17 cellular contexts compared by ENCODE assay signal in genomic region chr4:156472624-156473023, GRCh38.
DNase-seq lines count a peak whose midpoint lies in the region; ATAC-seq and TF ChIP-seq lines count a peak whose summit lies in the region.
"Had no signal": no experiment of that assay in that cellular context is flagged by ENCODE, and none has a peak within 500 bp of the region (broad histone marks: within the 10 kb centered on the region; RNA-seq: fewer than 3 reads in every experiment).

No MANE protein-coding gene starts in this region.

- H3F3A ChIP-seq in GM23248 (ENCODE audit: insufficient read depth), result peaks cover 16% of the 10 kb centered on the region

- no peaks in the 10 kb centered on the region for H3K9me3 ChIP-seq in GM23248 (ENCODE audit: low read depth)
- H3K9me3 ChIP-seq in SJCRH30 (replicated peaks), result no peaks in the 10 kb centered on the region
- H3K9me3 ChIP-seq in adrenal gland (replicated peaks in 1 of 3), result no peaks in the 10 kb centered on the region
- H3K9me3 ChIP-seq in endodermal cell (ENCODE audit: control insufficient read depth, low read length), result no peaks in the 10 kb centered on the region

- H3K4me3 ChIP-seq in GM23248 (no peak overlapping the region), SJCRH30 (no peak overlapping the region), adrenal gland (no peak overlapping the region), endodermal cell (ENCODE audit: low read length) (no peak overlapping the region)

- no peaks in the 10 kb centered on the region for H3K4me1 Mint-ChIP-seq in endodermal cell
- H3K4me1 Mint-ChIP-seq: CD14-positive monocyte had no signal

- ATAC-seq in GM18511 (IDR thresholded peaks at IDR 0.05; ENCODE audit: unreplicated experiment) (peak; percentile 25), GM19463 (IDR thresholded peaks at IDR 0.05; ENCODE audit: unreplicated experiment) (no peak)

- no peaks in the 10 kb centered on the region for H3K36me3 Mint-ChIP-seq in endodermal cell (ENCODE audit: low read depth)
- H3K36me3 Mint-ChIP-seq: CD14-positive monocyte had no signal

- peak overlapping the region; percentile 60 for H2AFZ ChIP-seq in GM23248

- H3K27me3 ChIP-seq in GM23248 (replicated peaks; ENCODE audit: insufficient read depth) (no peaks in the 10 kb centered on the region), SJCRH30 (no peaks in the 10 kb centered on the region), adrenal gland (no peaks in the 10 kb centered on the region), endodermal cell (ENCODE audit: control insufficient read depth, insufficient read depth, low read length, poor library complexity, severe bottlenecking) (no peaks in the 10 kb centered on the region)

- no peak overlapping the region for H3K4me2 ChIP-seq in GM23248 (ENCODE audit: unreplicated experiment)

- H3K79me2 ChIP-seq in GM23248 (ENCODE audit: insufficient read depth), result no peaks in the 10 kb centered on the region

- H3K27me3 Mint-ChIP-seq in endodermal cell (ENCODE audit: insufficient read depth), result no peaks in the 10 kb centered on the region

- H3K9me2 ChIP-seq in GM23248 (ENCODE audit: insufficient read depth), result no peaks in the 10 kb centered on the region

- in situ Hi-C loops in GM23248 (cut with MboI), result loop anchor here (25.0 kb wide), 1 partner anchor 1490 kb away; no protein-coding TSS in a partner anchor

- H3K27ac ChIP-seq in GM23248 (no peak overlapping the region), SJCRH30 (peak overlapping the region; percentile 25; the same call in 1 of the 2 replicates), adrenal gland (no peak overlapping the region), endodermal cell (ENCODE audit: low read depth, low read length) (no peak overlapping the region)

- no peak overlapping the region for H3K4me3 Mint-ChIP-seq in endodermal cell
- H3K4me3 Mint-ChIP-seq: CD14-positive monocyte, H9 had no signal

- no peak overlapping the region for H3K27ac Mint-ChIP-seq in endodermal cell
- H3K27ac Mint-ChIP-seq: H9 had no signal

- WGBS in GM23248 (ENCODE audit: low coverage in 1 of 2, low lambda C conversion rate in 2 of 2, missing lambda C conversion rate in 2 of 2), 2 experiments, result 12 to 25% methylated on average over 1 of the region's 1 CpG
- WGBS in adrenal gland, 4 donors, result 46 to 54% (median 53%) methylated on average over 1 of the region's 1 CpG
- WGBS in endodermal cell (ENCODE audit: insufficient coverage in 1 of 2, insufficient read length in 1 of 2), 2 experiments, result 80% methylated on average over 1 of the region's 1 CpG; no CpG with 5 or more reads in 1 of the 2 experiments

- no peak for TF ChIP-seq POLR2A in adrenal gland (IDR thresholded peaks at IDR 0.05)

- H3K4me1 ChIP-seq in GM23248 (ENCODE audit: insufficient read depth), result peaks cover 30% of the 10 kb centered on the region
- peaks cover 13% of the 10 kb centered on the region for H3K4me1 ChIP-seq in SJCRH30
- H3K4me1 ChIP-seq in adrenal gland (replicated peaks in 1 of 2), result no peaks in the 10 kb centered on the region
- no peaks in the 10 kb centered on the region for H3K4me1 ChIP-seq in endodermal cell (ENCODE audit: control insufficient read depth, insufficient read depth, low read length)

- H3K9me3 Mint-ChIP-seq in endodermal cell, result no peaks in the 10 kb centered on the region
- H3K9me3 Mint-ChIP-seq: CD14-positive monocyte, H9 had no signal

- H3K9ac ChIP-seq in GM23248, result no peak overlapping the region
- no peak overlapping the region for H3K9ac ChIP-seq in endodermal cell (ENCODE audit: extremely low read depth, low read length, poor library complexity, severe bottlenecking)

- intact Hi-C loops in adrenal gland (cut with DNase I), result no loop called here

- no peaks in the 10 kb centered on the region for H4K20me1 ChIP-seq in GM23248 (ENCODE audit: insufficient read depth)

- TF ChIP-seq CTCF in adrenal gland (IDR thresholded peaks at IDR 0.05), result no peak
- TF ChIP-seq CTCF in endodermal cell (conservative IDR thresholded peaks at IDR 0.05), result no peak

- DNase-seq in GM23248, result no peak
- peak in 1 of 2 experiments; percentile 17 for DNase-seq in SJCRH30
- peak; percentile 66 for DNase-seq in retina
- DNase-seq in adrenal gland, result no peak
- no peak for DNase-seq in endodermal cell
- DNase-seq: DMS79; H9; NCI-H1105; NCI-H2081; NCI-H446 treated with DMSO at 0.1 percent for 48 hours; NCI-H69; NK-92 treated with Interleukin-12 subunit alpha and Interleukin-12 subunit beta, amount 100 ng/mL, for 24 hours; OCI-M1; SHP77 had no signal

- H3K36me3 ChIP-seq in GM23248 (ENCODE audit: low read depth), result no peaks in the 10 kb centered on the region
- no peaks in the 10 kb centered on the region for H3K36me3 ChIP-seq in SJCRH30
- no peaks in the 10 kb centered on the region for H3K36me3 ChIP-seq in adrenal gland (replicated peaks in 1 of 2)
- H3K36me3 ChIP-seq in endodermal cell (ENCODE audit: control insufficient read depth, insufficient read depth, low read length), result no peaks in the 10 kb centered on the region
